In the genomic region with DNA sequence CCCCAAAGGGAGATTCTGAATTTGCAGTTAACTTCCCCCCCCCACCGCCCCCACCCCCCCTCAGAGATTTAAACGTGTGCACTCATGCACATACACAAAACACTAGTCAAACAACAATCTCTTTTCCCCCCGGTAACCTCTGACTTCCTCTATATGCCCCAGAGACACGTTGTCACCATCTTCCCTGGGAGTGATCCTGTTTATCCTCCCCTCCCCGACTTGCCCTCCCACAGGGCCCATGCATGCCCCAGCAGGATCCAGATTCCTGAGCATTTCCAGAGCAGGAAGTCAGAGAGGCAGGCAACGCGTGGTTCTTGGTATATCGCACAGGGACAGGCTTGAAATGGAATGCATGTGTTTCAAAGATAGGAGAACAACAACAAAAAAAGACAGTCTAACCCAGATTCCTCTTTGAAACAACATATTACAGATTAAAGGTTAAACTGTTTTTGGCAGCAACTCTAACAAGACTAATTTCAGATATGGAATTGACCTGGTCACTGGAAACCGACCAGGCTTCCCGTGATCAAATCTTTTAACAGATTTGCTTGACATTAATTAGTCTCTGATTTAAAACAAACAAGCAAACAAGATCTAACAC, we compare ENCODE assay signal across 2 cellular contexts.
A peak's percentile ranks its signal among the peaks of the same experiment; 100 is the strongest.
TF ChIP-seq lines count a peak whose summit lies in the region.

No MANE protein-coding gene starts in this region.

TF ChIP-seq in SK-N-SH, 30 proteins besides CTCF, POLR2A, EP300 and RAD21 (continued from another document):
- TF ChIP-seq, protein P1, sequence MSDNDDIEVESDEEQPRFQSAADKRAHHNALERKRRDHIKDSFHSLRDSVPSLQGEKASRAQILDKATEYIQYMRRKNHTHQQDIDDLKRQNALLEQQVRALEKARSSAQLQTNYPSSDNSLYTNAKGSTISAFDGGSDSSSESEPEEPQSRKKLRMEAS (IDR thresholded peaks at IDR 0.05; ENCODE audit: low read depth) = peak; percentile 70; the same call in 1 of the 2 replicates
- TF ChIP-seq TCF12 (IDR thresholded peaks at IDR 0.05) = peak; percentile 27; the same call in 1 of the 2 replicates
- no peak for TF ChIP-seq GATA2 (CRISPR knock-in tag; IDR thresholded peaks at IDR 0.05)
- TF ChIP-seq MXI1 (IDR thresholded peaks at IDR 0.05; ENCODE audit: low read depth, low read length) = peak; percentile 95
- TF ChIP-seq RXRA (IDR thresholded peaks at IDR 0.05; ENCODE audit: borderline replicate concordance, low read depth) = no peak
- TF ChIP-seq CHD2 (IDR thresholded peaks at IDR 0.05; ENCODE audit: low read length, partially characterized antibody) = no peak
- TF ChIP-seq JUND (IDR thresholded peaks at IDR 0.05) = no peak
- TF ChIP-seq NFIC (IDR thresholded peaks at IDR 0.05; ENCODE audit: borderline replicate concordance) = no peak
- TF ChIP-seq POLR2AphosphoS5 (IDR thresholded peaks at IDR 0.05; ENCODE audit: low read depth, low read length) = no peak
- TF ChIP-seq, protein P2, sequence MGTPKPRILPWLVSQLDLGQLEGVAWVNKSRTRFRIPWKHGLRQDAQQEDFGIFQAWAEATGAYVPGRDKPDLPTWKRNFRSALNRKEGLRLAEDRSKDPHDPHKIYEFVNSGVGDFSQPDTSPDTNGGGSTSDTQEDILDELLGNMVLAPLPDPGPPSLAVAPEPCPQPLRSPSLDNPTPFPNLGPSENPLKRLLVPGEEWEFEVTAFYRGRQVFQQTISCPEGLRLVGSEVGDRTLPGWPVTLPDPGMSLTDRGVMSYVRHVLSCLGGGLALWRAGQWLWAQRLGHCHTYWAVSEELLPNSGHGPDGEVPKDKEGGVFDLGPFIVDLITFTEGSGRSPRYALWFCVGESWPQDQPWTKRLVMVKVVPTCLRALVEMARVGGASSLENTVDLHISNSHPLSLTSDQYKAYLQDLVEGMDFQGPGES (IDR thresholded peaks at IDR 0.05; ENCODE audit: low read depth, low read length) = no peak
- TF ChIP-seq, protein P3, sequence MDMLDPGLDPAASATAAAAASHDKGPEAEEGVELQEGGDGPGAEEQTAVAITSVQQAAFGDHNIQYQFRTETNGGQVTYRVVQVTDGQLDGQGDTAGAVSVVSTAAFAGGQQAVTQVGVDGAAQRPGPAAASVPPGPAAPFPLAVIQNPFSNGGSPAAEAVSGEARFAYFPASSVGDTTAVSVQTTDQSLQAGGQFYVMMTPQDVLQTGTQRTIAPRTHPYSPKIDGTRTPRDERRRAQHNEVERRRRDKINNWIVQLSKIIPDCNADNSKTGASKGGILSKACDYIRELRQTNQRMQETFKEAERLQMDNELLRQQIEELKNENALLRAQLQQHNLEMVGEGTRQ (IDR thresholded peaks at IDR 0.05; ENCODE audit: borderline replicate concordance, low read depth, low read length) = no peak
- TF ChIP-seq RFX5 (IDR thresholded peaks at IDR 0.05; ENCODE audit: low read length) = no peak
- TF ChIP-seq, protein P4, sequence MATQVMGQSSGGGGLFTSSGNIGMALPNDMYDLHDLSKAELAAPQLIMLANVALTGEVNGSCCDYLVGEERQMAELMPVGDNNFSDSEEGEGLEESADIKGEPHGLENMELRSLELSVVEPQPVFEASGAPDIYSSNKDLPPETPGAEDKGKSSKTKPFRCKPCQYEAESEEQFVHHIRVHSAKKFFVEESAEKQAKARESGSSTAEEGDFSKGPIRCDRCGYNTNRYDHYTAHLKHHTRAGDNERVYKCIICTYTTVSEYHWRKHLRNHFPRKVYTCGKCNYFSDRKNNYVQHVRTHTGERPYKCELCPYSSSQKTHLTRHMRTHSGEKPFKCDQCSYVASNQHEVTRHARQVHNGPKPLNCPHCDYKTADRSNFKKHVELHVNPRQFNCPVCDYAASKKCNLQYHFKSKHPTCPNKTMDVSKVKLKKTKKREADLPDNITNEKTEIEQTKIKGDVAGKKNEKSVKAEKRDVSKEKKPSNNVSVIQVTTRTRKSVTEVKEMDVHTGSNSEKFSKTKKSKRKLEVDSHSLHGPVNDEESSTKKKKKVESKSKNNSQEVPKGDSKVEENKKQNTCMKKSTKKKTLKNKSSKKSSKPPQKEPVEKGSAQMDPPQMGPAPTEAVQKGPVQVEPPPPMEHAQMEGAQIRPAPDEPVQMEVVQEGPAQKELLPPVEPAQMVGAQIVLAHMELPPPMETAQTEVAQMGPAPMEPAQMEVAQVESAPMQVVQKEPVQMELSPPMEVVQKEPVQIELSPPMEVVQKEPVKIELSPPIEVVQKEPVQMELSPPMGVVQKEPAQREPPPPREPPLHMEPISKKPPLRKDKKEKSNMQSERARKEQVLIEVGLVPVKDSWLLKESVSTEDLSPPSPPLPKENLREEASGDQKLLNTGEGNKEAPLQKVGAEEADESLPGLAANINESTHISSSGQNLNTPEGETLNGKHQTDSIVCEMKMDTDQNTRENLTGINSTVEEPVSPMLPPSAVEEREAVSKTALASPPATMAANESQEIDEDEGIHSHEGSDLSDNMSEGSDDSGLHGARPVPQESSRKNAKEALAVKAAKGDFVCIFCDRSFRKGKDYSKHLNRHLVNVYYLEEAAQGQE (IDR thresholded peaks at IDR 0.05; ENCODE audit: low read depth, low read length) = no peak
- no peak for TF ChIP-seq GABPA (IDR thresholded peaks at IDR 0.05; ENCODE audit: low read depth)
- peak; percentile 62; the same call in 1 of the 2 replicates for TF ChIP-seq RCOR1 (IDR thresholded peaks at IDR 0.05; ENCODE audit: low read length)
- TF ChIP-seq ELF1 (IDR thresholded peaks at IDR 0.05) = peak; percentile 50; the same call in 1 of the 2 replicates
- no peak for TF ChIP-seq FOXJ3 (CRISPR knock-in tag; IDR thresholded peaks at IDR 0.05)
- no peak for TF ChIP-seq SMC3 (IDR thresholded peaks at IDR 0.05; ENCODE audit: low read depth, low read length)
- TF ChIP-seq, protein P5, sequence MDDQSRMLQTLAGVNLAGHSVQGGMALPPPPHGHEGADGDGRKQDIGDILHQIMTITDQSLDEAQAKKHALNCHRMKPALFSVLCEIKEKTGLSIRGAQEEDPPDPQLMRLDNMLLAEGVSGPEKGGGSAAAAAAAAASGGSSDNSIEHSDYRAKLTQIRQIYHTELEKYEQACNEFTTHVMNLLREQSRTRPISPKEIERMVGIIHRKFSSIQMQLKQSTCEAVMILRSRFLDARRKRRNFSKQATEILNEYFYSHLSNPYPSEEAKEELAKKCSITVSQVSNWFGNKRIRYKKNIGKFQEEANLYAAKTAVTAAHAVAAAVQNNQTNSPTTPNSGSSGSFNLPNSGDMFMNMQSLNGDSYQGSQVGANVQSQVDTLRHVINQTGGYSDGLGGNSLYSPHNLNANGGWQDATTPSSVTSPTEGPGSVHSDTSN (IDR thresholded peaks at IDR 0.05) = no peak

TF ChIP-seq in endothelial cell of umbilical vein, 7 proteins besides CTCF, POLR2A, EP300 and RAD21 (continued from another document):
- TF ChIP-seq, protein P1 (IDR thresholded peaks at IDR 0.05; ENCODE audit: insufficient read depth, insufficient read length) = peak; percentile 74
- peak; percentile 79 for TF ChIP-seq MYC (IDR thresholded peaks at IDR 0.05; ENCODE audit: low read depth, low read length)
- no peak for TF ChIP-seq JUN (IDR thresholded peaks at IDR 0.05; ENCODE audit: borderline replicate concordance, insufficient read depth, insufficient read length, low read depth)
